Comparison of ENCODE assay signal across 8 cellular contexts in genomic region chr11:64146036-64146943, GRCh38. TPM values are rescaled to one million over a fixed set of nuclear protein-coding genes. Genes with fewer than 3 reads are reported as not detected.
DNase-seq lines count a peak whose midpoint lies in the region; ATAC-seq and TF ChIP-seq lines count a peak whose summit lies in the region.

No MANE protein-coding gene starts in this region.

- H3K4me3 Mint-ChIP-seq in Calu3 (ENCODE audit: low read depth, unreplicated experiment), result no peak overlapping the region

- WGBS in heart right ventricle, 2 donors, result 79 to 80% methylated on average over 22 of the region's 22 CpGs

- BruUV-seq in Calu3 (replicated peaks; lab: Mats Ljungman, UMichigan), result no TSS peak

- H3K4me3 ChIP-seq in heart right ventricle, result no peak overlapping the region

- H3K9me3 ChIP-seq in heart right ventricle, result no peaks in the 10 kb centered on the region

- H3K36me3 Mint-ChIP-seq in Calu3 (ENCODE audit: insufficient read depth, unreplicated experiment), result peaks cover 9% of the 10 kb centered on the region

- TF ChIP-seq CTCF in Calu3 (IDR thresholded peaks at IDR 0.05; ENCODE audit: unreplicated experiment) (peak; percentile 68), heart right ventricle (IDR thresholded peaks at IDR 0.05) (peak; percentile 27 to 76 (median 54))

- H3K27me3 Mint-ChIP-seq in Calu3 (ENCODE audit: unreplicated experiment), result no peaks in the 10 kb centered on the region

- ATAC-seq in heart right ventricle (peak in 1 of 8 donors; percentile 3), GM19463 (IDR thresholded peaks at IDR 0.05; ENCODE audit: unreplicated experiment) (no peak)

- H3K9me3 Mint-ChIP-seq in Calu3 (ENCODE audit: low read depth, unreplicated experiment), result no peaks in the 10 kb centered on the region

- no peak overlapping the region for H3K27ac Mint-ChIP-seq in Calu3 (ENCODE audit: unreplicated experiment)

- peaks cover 0 to 3% (median 0%) of the 10 kb centered on the region in 9 donors for H3K36me3 ChIP-seq in heart right ventricle

- DNase-seq in Calu3 (peak; percentile 71), HuH-7.5 (ENCODE audit: low spot score) (peak; percentile 84), SK-N-DZ (ENCODE audit: low spot score) (peak; percentile 85), heart right ventricle (peak in 1 of 2 donors; percentile 44), amniotic stem cell (lab: John Stamatoyannopoulos, UW) (no peak)
- DNase-seq in activated naive CD4-positive, alpha-beta T cell (lab: John Stamatoyannopoulos, UW), result peak in 3 of 4 experiments; percentile 19 to 45 (median 26)
- DNase-seq in stimulated activated CD4-positive, alpha-beta T cell treated with anti-CD3 and anti-CD28 coated beads, Interleukin-15, amount 100 ng/mL, for 24 hours, result peak; percentile 72

- H3K27me3 ChIP-seq in heart right ventricle, result no peaks in the 10 kb centered on the region

- intact Hi-C loops in Calu3 (cut with micrococcal nuclease; ENCODE audit: unreplicated experiment) (loop anchor here (10.0 kb wide), 1 partner anchor 101 kb away; no protein-coding TSS in a partner anchor), heart right ventricle (cut with DNase I) (loop anchor here in 4 of 10 donors (2.0 to 10.0 kb wide), 4 partner anchors 143 to 381 kb away; partner anchors contain the start of genes MARK2 (in 2 of the 4) and ZFTA (in 1 of the 4))

- peak overlapping the region in 2 of 10 donors; percentile 13 to 28 for H3K27ac ChIP-seq in heart right ventricle

- H3K4me1 Mint-ChIP-seq in Calu3 (ENCODE audit: low read depth, unreplicated experiment), result no peaks in the 10 kb centered on the region

- peaks cover 8 to 43% (median 33%) of the 10 kb centered on the region in 9 donors for H3K4me1 ChIP-seq in heart right ventricle

- CTCF ChIA-PET in Calu3 (lab: Charles Lee), result no interaction called here

RNA-seq across cellular contexts. Expression of gene MACROD1, which starts 19.6 kb away (rescaled TPM):
- total RNA-seq in Calu3 (2022) (35.7 and 38.0 TPM in 2 replicates), heart right ventricle (100 to 1,000 TPM in 8 of 10 donors, 10 to 100 TPM in 2; 86.2 to 134 (median 115) TPM)
- 94.8 and 105 TPM in 2 replicates for polyA plus RNA-seq in SK-N-DZ (2014; cell fraction: cytosol; rRNA removed)
- 242 and 318 TPM in 2 replicates for polyA plus RNA-seq in SK-N-DZ (2014; cell fraction: nucleus; rRNA removed)
- 100 to 1,000 TPM in 1 of 2 donors, 10 to 100 TPM in 1; 77.6 to 497 TPM for polyA plus RNA-seq in heart right ventricle

RNA-seq across cellular contexts. Expression of gene STIP1, which starts 39.7 kb away (rescaled TPM):
- 344 and 391 TPM in 2 replicates for total RNA-seq in Calu3 (2022)
- 397 and 406 TPM in 2 replicates for polyA plus RNA-seq in SK-N-DZ (2014; cell fraction: cytosol; rRNA removed)
- 211 and 259 TPM in 2 replicates for polyA plus RNA-seq in SK-N-DZ (2014; cell fraction: nucleus; rRNA removed)
- 100 to 1,000 TPM in 1 of 10 donors, 10 to 100 TPM in 9; 67.4 to 105 (median 87.9) TPM for total RNA-seq in heart right ventricle
- polyA plus RNA-seq in heart right ventricle, result 100 to 1,000 TPM in 1 of 2 donors, 10 to 100 TPM in 1; 55.3 to 144 TPM
